Comparison of ENCODE assay signal across 9 cellular contexts in genomic region chr15:38817427-38818155, GRCh38.
DNase-seq lines count a peak whose midpoint lies in the region; ATAC-seq, FAIRE-seq and TF ChIP-seq lines count a peak whose summit lies in the region.
"Had no signal": no experiment of that assay in that cellular context is flagged by ENCODE, and none has a peak within 500 bp of the region (broad histone marks: within the 10 kb centered on the region; RNA-seq: fewer than 3 reads in every experiment).

No MANE protein-coding gene starts in this region.

- peak; percentile 87 for ATAC-seq in HG03280 (IDR thresholded peaks at IDR 0.05; ENCODE audit: unreplicated experiment)
- peak; percentile 98 for ATAC-seq in activated CD8-positive, alpha-beta memory T cell treated with anti-CD3 and anti-CD28 coated beads, Interleukin-2, amount 10 ng/mL, durations not matched to agents 7 days and 5 days

- H3K4me1 ChIP-seq in CD4-positive, alpha-beta memory T cell (ENCODE audit: insufficient read depth, low read length): no peaks in the 10 kb centered on the region

- no peak overlapping the region for H3K27ac ChIP-seq in CD4-positive, alpha-beta memory T cell (ENCODE audit: low read depth, low read length)

- H3K27me3 Mint-ChIP-seq in CD4-positive, alpha-beta memory T cell: peaks cover 0 to 2% of the 10 kb centered on the region in 2 donors
- H3K27me3 Mint-ChIP-seq in activated CD8-positive, alpha-beta memory T cell treated with anti-CD3 and anti-CD28 coated beads, Interleukin-2, amount 10 ng/mL, durations not matched to agents 7 days and 5 days: peaks cover 5% of the 10 kb centered on the region
- H3K27me3 Mint-ChIP-seq in endothelial cell (ENCODE audit: unreplicated experiment): peaks cover 2% of the 10 kb centered on the region

- H3K9me3 Mint-ChIP-seq in CD4-positive, alpha-beta memory T cell: no peaks in the 10 kb centered on the region
- no peaks in the 10 kb centered on the region for H3K9me3 Mint-ChIP-seq in activated CD8-positive, alpha-beta memory T cell treated with anti-CD3 and anti-CD28 coated beads, Interleukin-2, amount 10 ng/mL, durations not matched to agents 7 days and 5 days (ENCODE audit: low read depth)
- H3K9me3 Mint-ChIP-seq in endothelial cell (ENCODE audit: unreplicated experiment): no peaks in the 10 kb centered on the region

- no peaks in the 10 kb centered on the region for H3K36me3 ChIP-seq in CD4-positive, alpha-beta memory T cell (ENCODE audit: insufficient read depth, low read length)

- POLR2A ChIA-PET in CD4-positive, alpha-beta memory T cell (lab: Charles Lee; ENCODE audit: partially characterized antibody): no interaction called here

- H3K27ac Mint-ChIP-seq in CD4-positive, alpha-beta memory T cell: no peak overlapping the region
- no peak overlapping the region for H3K27ac Mint-ChIP-seq in activated CD8-positive, alpha-beta memory T cell treated with anti-CD3 and anti-CD28 coated beads, Interleukin-2, amount 10 ng/mL, durations not matched to agents 7 days and 5 days
- H3K27ac Mint-ChIP-seq in endothelial cell (ENCODE audit: unreplicated experiment): no peak overlapping the region
- H3K27ac Mint-ChIP-seq: activated naive CD8-positive, alpha-beta T cell had no signal

- DNase-seq in CD4-positive, alpha-beta memory T cell: peak; percentile 69 to 78 (median 73)
- DNase-seq in GM19239 (ENCODE audit: insufficient read length, low spot score) (peak; percentile 61), NCI-H748 treated with DMSO at 0.1 percent for 48 hours (lab: John Stamatoyannopoulos, UW) (peak; percentile 22), endothelial cell (ENCODE audit: low spot score) (peak; percentile 90), mucosa of gallbladder (ENCODE audit: low spot score) (peak; percentile 89)
- peak; percentile 85 for DNase-seq in activated CD8-positive, alpha-beta memory T cell treated with anti-CD3 and anti-CD28 coated beads, Interleukin-2, amount 10 ng/mL, durations not matched to agents 7 days and 5 days
- DNase-seq in stimulated activated CD8-positive, alpha-beta memory T cell treated with anti-CD3 and anti-CD28 coated beads, Interleukin-7, amount 100 ng/mL, for 24 hours (ENCODE audit: low read depth): peak; percentile 70

- CTCF ChIA-PET in CD4-positive, alpha-beta memory T cell (lab: Charles Lee; ENCODE audit: partially characterized antibody): interaction anchor here (0.8 to 3.1 kb wide), 16 partner anchors 8 to 939 kb away, joined by 3 to 21 read pairs (median 4); partner anchors contain the start of gene THBS1
- CTCF ChIA-PET in activated CD8-positive, alpha-beta memory T cell treated with anti-CD3 and anti-CD28 coated beads, Interleukin-2, amount 10 ng/mL, durations not matched to agents 7 days and 5 days (lab: Charles Lee): interaction anchor here (1.3 to 1.9 kb wide), 6 partner anchors 9 to 763 kb away, joined by 3 to 7 read pairs (median 5); partner anchors contain the start of gene THBS1

- peaks cover 0 to 5% (median 2%) of the 10 kb centered on the region in 4 donors for H3K4me1 Mint-ChIP-seq in CD4-positive, alpha-beta memory T cell
- H3K4me1 Mint-ChIP-seq in activated CD8-positive, alpha-beta memory T cell treated with anti-CD3 and anti-CD28 coated beads, Interleukin-2, amount 10 ng/mL, durations not matched to agents 7 days and 5 days: peaks cover 4% of the 10 kb centered on the region
- H3K4me1 Mint-ChIP-seq in endothelial cell (ENCODE audit: unreplicated experiment): no peaks in the 10 kb centered on the region

- intact Hi-C loops in CD4-positive, alpha-beta memory T cell (cut with micrococcal nuclease): loop anchor here (1.0 to 10.0 kb wide), 5 partner anchors 110 to 1060 kb away; no protein-coding TSS in a partner anchor

- no peaks in the 10 kb centered on the region for H3K9me3 ChIP-seq in CD4-positive, alpha-beta memory T cell (ENCODE audit: control insufficient read depth in 1 of 2, low read length in 2 of 2)

- H3K4me3 Mint-ChIP-seq in CD4-positive, alpha-beta memory T cell: peak overlapping the region in 4 of 8 donors; percentile 17 to 52 (median 20)
- no peak overlapping the region for H3K4me3 Mint-ChIP-seq in activated CD8-positive, alpha-beta memory T cell treated with anti-CD3 and anti-CD28 coated beads, Interleukin-2, amount 10 ng/mL, durations not matched to agents 7 days and 5 days
- H3K4me3 Mint-ChIP-seq in endothelial cell (ENCODE audit: unreplicated experiment): no peak overlapping the region
- H3K4me3 Mint-ChIP-seq: activated naive CD8-positive, alpha-beta T cell had no signal

- no peaks in the 10 kb centered on the region for H3K27me3 ChIP-seq in CD4-positive, alpha-beta memory T cell (ENCODE audit: insufficient read depth, low read length)

- peak; percentile 57 for FAIRE-seq in GM19239 (lab: Jason Lieb, UNC)

- no peak overlapping the region for H3K4me3 ChIP-seq in CD4-positive, alpha-beta memory T cell (ENCODE audit: low read length in 2 of 2)

- peak; percentile 98 for TF ChIP-seq CTCF in endothelial cell (IDR thresholded peaks at IDR 0.05; ENCODE audit: unreplicated experiment)

- H3K36me3 Mint-ChIP-seq in CD4-positive, alpha-beta memory T cell: no peaks in the 10 kb centered on the region
- H3K36me3 Mint-ChIP-seq in activated CD8-positive, alpha-beta memory T cell treated with anti-CD3 and anti-CD28 coated beads, Interleukin-2, amount 10 ng/mL, durations not matched to agents 7 days and 5 days: no peaks in the 10 kb centered on the region
- H3K36me3 Mint-ChIP-seq in endothelial cell (ENCODE audit: low read depth, unreplicated experiment): no peaks in the 10 kb centered on the region
- H3K36me3 Mint-ChIP-seq: activated naive CD8-positive, alpha-beta T cell had no signal

Comparison
In these comparisons a context has a peak if more than half of its experiments do, and no peak if none do; other contexts are left out.
1. DNase-seq: peak in every context shown above with its lines; median percentile 90 in endothelial cell; 89 in mucosa of gallbladder; 85 in activated CD8-positive, alpha-beta memory T cell treated with anti-CD3 and anti-CD28 coated beads, Interleukin-2, amount 10 ng/mL, durations not matched to agents 7 days and 5 days; 73 in CD4-positive, alpha-beta memory T cell; 70 in stimulated activated CD8-positive, alpha-beta memory T cell treated with anti-CD3 and anti-CD28 coated beads, Interleukin-7, amount 100 ng/mL, for 24 hours; 61 in GM19239; 22 in NCI-H748 treated with DMSO at 0.1 percent for 48 hours.